In genomic region chr2:71637736-71638135, GRCh38 we compare ENCODE assay signal across 17 cellular contexts.
"Had no signal": no experiment of that assay in that cellular context is flagged by ENCODE, and none has a peak within 500 bp of the region (broad histone marks: within the 10 kb centered on the region; RNA-seq: fewer than 3 reads in every experiment).

No MANE protein-coding gene starts in this region.

- H3K27me3 ChIP-seq: colonic mucosa, neural progenitor cell, sigmoid colon had no signal

- FAIRE-seq: endothelial cell of umbilical vein, kidney, small intestine had no signal

- ATAC-seq: foreskin keratinocyte had no signal

- H3K9ac ChIP-seq: neural progenitor cell had no signal

- H3K9me3 ChIP-seq: colonic mucosa, sigmoid colon had no signal

- H3K4me2 ChIP-seq: neural progenitor cell had no signal

- H3K27ac ChIP-seq: colonic mucosa, foreskin keratinocyte, neural progenitor cell, sigmoid colon had no signal

- H3K4me1 ChIP-seq: colonic mucosa, foreskin keratinocyte, neural progenitor cell, sigmoid colon had no signal

- H3K4me3 ChIP-seq: colonic mucosa, neural progenitor cell, sigmoid colon had no signal

- H3K36me3 ChIP-seq: colonic mucosa, neural progenitor cell, sigmoid colon had no signal

- DNase-seq: colonic mucosa; dermis blood vessel endothelial cell; effector CD4-positive, alpha-beta T cell; endodermal cell; erythroblast; foreskin keratinocyte; kidney; left cardiac atrium; mammary epithelial cell; sigmoid colon; small intestine; stimulated activated CD4-positive, alpha-beta T cell treated with anti-CD3 and anti-CD28 coated beads, Interleukin-12 subunit alpha, Interleukin-12 subunit beta, amount 100 ng/mL, for 4 hours; stimulated activated CD4-positive, alpha-beta T cell treated with anti-CD3 and anti-CD28 coated beads, Interleukin-2, amount 100 ng/mL, for 48 hours; stimulated activated naive CD4-positive, alpha-beta T cell treated with Interleukin-2 at 50 U/mL for 16 hours; trophoblast cell had no signal

- H2AFZ ChIP-seq: neural progenitor cell had no signal
